14 cellular contexts compared by ENCODE assay signal in the genomic region with DNA sequence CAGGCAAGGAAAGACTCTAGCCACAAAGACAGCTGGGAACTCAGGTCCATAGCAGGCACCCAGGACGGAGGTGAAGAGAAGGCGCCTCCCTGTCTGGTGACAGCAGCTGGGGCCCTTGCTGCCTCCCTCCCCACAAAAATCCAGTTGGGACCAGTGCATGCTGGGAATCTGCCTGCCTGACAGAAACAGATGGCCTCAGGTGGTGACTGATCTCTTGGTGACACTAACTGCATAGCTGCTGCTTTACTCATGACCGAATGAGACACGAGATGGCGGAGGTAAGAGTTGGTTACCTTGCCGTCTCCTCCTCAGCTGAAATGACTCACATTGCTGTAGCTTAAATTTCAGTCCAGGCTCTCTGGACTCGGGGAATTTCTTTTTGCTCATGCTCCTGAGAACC.
DNase-seq lines count a peak whose midpoint lies in the region; ATAC-seq, FAIRE-seq and TF ChIP-seq lines count a peak whose summit lies in the region.
"Had no signal": no experiment of that assay in that cellular context is flagged by ENCODE, and none has a peak within 500 bp of the region (broad histone marks: within the 10 kb centered on the region; RNA-seq: fewer than 3 reads in every experiment).

No MANE protein-coding gene starts in this region.

- DNase-seq in SIG-M5 treated with dmso at 0.1 percent for 504 hours (lab: John Stamatoyannopoulos, UW; ENCODE audit: unreplicated experiment) (peak; percentile 29), SIG-M5 (lab: John Stamatoyannopoulos, UW) (no peak), RWPE1 (ENCODE audit: low spot score) (peak; percentile 69), cardiac muscle cell (ENCODE audit: low read depth in 1 of 2, low spot score in 1 of 2) (peak in 1 of 2 donors; percentile 17), urothelium cell line (ENCODE audit: low spot score) (peak; percentile 79), GF-D8 (lab: John Stamatoyannopoulos, UW) (no peak)
- DNase-seq: 8988T; activated CD4-positive, alpha-beta memory T cell treated with anti-CD3 and anti-CD28 coated beads, Interleukin-2, amount 10 ng/mL, durations not matched to agents 7 days and 5 days; anterior cingulate cortex; esophagus squamous epithelium; left lung; RPMI8226 had no signal

- H3K9me3 ChIP-seq in cardiac muscle cell (ENCODE audit: low read depth) = no peaks in the 10 kb centered on the region
- H3K9me3 ChIP-seq: esophagus squamous epithelium, left lung had no signal

- peaks cover 27% of the 10 kb centered on the region for H3K4me1 ChIP-seq in cardiac muscle cell (ENCODE audit: low read depth)

- no peak overlapping the region for H3K4me3 ChIP-seq in cardiac muscle cell
- H3K4me3 ChIP-seq: esophagus squamous epithelium, left lung had no signal

- no peaks in the 10 kb centered on the region for H3K27me3 ChIP-seq in cardiac muscle cell
- H3K27me3 ChIP-seq: esophagus squamous epithelium, left lung had no signal

- TF ChIP-seq CTCF in RWPE1 (conservative IDR thresholded peaks at IDR 0.05; ENCODE audit: low read depth) = no peak
- no peak for TF ChIP-seq CTCF in cardiac muscle cell (IDR thresholded peaks at IDR 0.05; ENCODE audit: low read depth, low read length)

- H3K27ac ChIP-seq in RWPE1 (peak overlapping the region; percentile 65), cardiac muscle cell (peak overlapping the region; percentile 54)
- H3K27ac ChIP-seq: esophagus squamous epithelium, left lung had no signal

- POLR2A ChIA-PET in RWPE1 (lab: Yijun Ruan, JAX; ENCODE audit: low non-redundant PET) = interaction anchor here (0.6 kb wide), 1 partner anchor 86 kb away, joined by 8 read pairs; no protein-coding TSS in a partner anchor

- CTCF ChIA-PET in RWPE1 (lab: Yijun Ruan, JAX) = interaction anchor here (0.6 kb wide), 2 partner anchors 71 to 102 kb away, joined by 3 to 5 read pairs; no protein-coding TSS in a partner anchor

- H3K36me3 ChIP-seq in cardiac muscle cell = no peaks in the 10 kb centered on the region
- H3K36me3 ChIP-seq: esophagus squamous epithelium, left lung had no signal

- ATAC-seq in HG02870 (IDR thresholded peaks at IDR 0.05; ENCODE audit: unreplicated experiment) (no peak), GM18858 (IDR thresholded peaks at IDR 0.05; ENCODE audit: unreplicated experiment) (no peak)
- ATAC-seq: left lung had no signal

- FAIRE-seq in urothelium cell line (lab: Jason Lieb, UNC) = no peak

Comparison
In these comparisons a context has a peak if more than half of its experiments do, and no peak if none do; other contexts are left out.
1. DNase-seq: peak in SIG-M5 treated with dmso at 0.1 percent for 504 hours (single experiment), RWPE1 (single experiment) and urothelium cell line (single experiment); none in SIG-M5 (single experiment) and GF-D8 (single experiment).